Comparison of ENCODE assay signal across 13 cellular contexts in genomic region chr7:138565451-138566114, GRCh38.
DNase-seq lines count a peak whose midpoint lies in the region; ATAC-seq and TF ChIP-seq lines count a peak whose summit lies in the region.
"Had no signal": no experiment of that assay in that cellular context is flagged by ENCODE, and none has a peak within 500 bp of the region (broad histone marks: within the 10 kb centered on the region; RNA-seq: fewer than 3 reads in every experiment).

No MANE protein-coding gene starts in this region.

- DNase-seq in AG04450 (ENCODE audit: low read depth, low spot score) (peak; percentile 10), HS-5 (ENCODE audit: low read depth) (peak; percentile 23), WTC11 (ENCODE audit: low spot score) (peak; percentile 18), iris pigment epithelial cell (ENCODE audit: low read depth) (peak; percentile 92), COLO829 (ENCODE audit: low spot score) (no peak)
- DNase-seq: DMS153, NCI-H2029 treated with DMSO at 0.1 percent for 48 hours, psoas muscle, T1000 had no signal

- no peaks in the 10 kb centered on the region for H3K4me1 Mint-ChIP-seq in WTC11

- H3K4me3 ChIP-seq in AG04450 (ENCODE audit: low read depth, low read length), result no peak overlapping the region
- H3K4me3 ChIP-seq: psoas muscle had no signal

- no peaks in the 10 kb centered on the region for H3K27me3 ChIP-seq in AG04450 (ENCODE audit: control insufficient read depth, insufficient read depth, low read length)

- H3K27ac ChIP-seq in AG04450 (ENCODE audit: low read depth, low read length), result peak overlapping the region; percentile 21
- H3K27ac ChIP-seq: psoas muscle had no signal

- H3K4me3 Mint-ChIP-seq in WTC11, result no peak overlapping the region
- H3K4me3 Mint-ChIP-seq: activated naive CD8-positive, alpha-beta T cell had no signal

- no peak overlapping the region for H3K27ac Mint-ChIP-seq in WTC11
- H3K27ac Mint-ChIP-seq: activated naive CD8-positive, alpha-beta T cell had no signal

- POLR2A ChIA-PET in AG04450 (lab: Yijun Ruan, JAX) (no interaction called here), WTC11 (lab: Charles Lee) (no interaction called here)

- no peaks in the 10 kb centered on the region for H3K27me3 Mint-ChIP-seq in WTC11 (ENCODE audit: low read depth)
- H3K27me3 Mint-ChIP-seq: activated naive CD8-positive, alpha-beta T cell had no signal

- peaks cover 31% of the 10 kb centered on the region for H3K9me3 ChIP-seq in AG04450 (ENCODE audit: control insufficient read depth, insufficient read depth, low read length)

- H3K9me3 Mint-ChIP-seq in WTC11, result peaks cover 46% of the 10 kb centered on the region

- H3K36me3 Mint-ChIP-seq in WTC11, result peaks cover 94% of the 10 kb centered on the region

- CTCF ChIA-PET in AG04450 (lab: Charles Lee) (no interaction called here), WTC11 (lab: Charles Lee) (no interaction called here)

- TF ChIP-seq CTCF in AG04450 (IDR thresholded peaks at IDR 0.05; ENCODE audit: low read depth, low read length), result no peak
- TF ChIP-seq CTCF in WTC11 (IDR thresholded peaks at IDR 0.05), result no peak

- ATAC-seq in WTC11, result no peak
- no peak for ATAC-seq in GM21737 (IDR thresholded peaks at IDR 0.05; ENCODE audit: unreplicated experiment)
- no peak for ATAC-seq in HG03442 (IDR thresholded peaks at IDR 0.05; ENCODE audit: unreplicated experiment)
- no peak for ATAC-seq in HG03280 (IDR thresholded peaks at IDR 0.05; ENCODE audit: unreplicated experiment)
- ATAC-seq: psoas muscle had no signal

TF ChIP-seq in WTC11, 78 proteins besides CTCF, POLR2A, EP300 and RAD21:
- TF ChIP-seq IRF2 (CRISPR knock-in tag; IDR thresholded peaks at IDR 0.05; ENCODE audit: borderline replicate concordance, low read depth), result no peak
- peak; percentile 71 for TF ChIP-seq GABPB1 (CRISPR knock-in tag; IDR thresholded peaks at IDR 0.05)
